In genomic region chr11:122505304-122506006, GRCh38 we compare ENCODE assay signal across 8 cellular contexts.
DNase-seq lines count a peak whose midpoint lies in the region; ATAC-seq, FAIRE-seq and TF ChIP-seq lines count a peak whose summit lies in the region.

No MANE protein-coding gene starts in this region.

- CTCF ChIA-PET in CD4-positive, alpha-beta T cell (lab: Charles Lee): no interaction called here

- no peak for FAIRE-seq in RCC 7860 (lab: Jason Lieb, UNC)

- H3K27ac Mint-ChIP-seq in CD4-positive, alpha-beta T cell: no peak overlapping the region

- no peak overlapping the region for H3K27ac ChIP-seq in CD4-positive, alpha-beta T cell (ENCODE audit: low read depth, low read length)
- peak overlapping the region; percentile 6 for H3K27ac ChIP-seq in upper lobe of right lung

- in situ Hi-C loops in KBM-7 (cut with MboI; ENCODE audit: low pct_unique_long_range_greater_than_20kb, low sequenced_read_pairs): loop anchor here (25.0 kb wide), 1 partner anchor 843 kb away; no protein-coding TSS in a partner anchor

- H3K4me3 ChIP-seq in upper lobe of right lung: no peak overlapping the region

- H3K4me1 Mint-ChIP-seq in CD4-positive, alpha-beta T cell (ENCODE audit: low read depth): no peaks in the 10 kb centered on the region

- H3K4me3 Mint-ChIP-seq in CD4-positive, alpha-beta T cell: no peak overlapping the region

- POLR2A ChIA-PET in CD4-positive, alpha-beta T cell (lab: Charles Lee): no interaction called here

- DNase-seq in CD4-positive, alpha-beta T cell: peak; percentile 2 to 46 (median 14)
- DNase-seq in KBM-7 (peak; percentile 69), RCC 7860 (ENCODE audit: low spot score) (peak; percentile 44), globus pallidus (ENCODE audit: low spot score) (peak; percentile 87), omental fat pad (ENCODE audit: low spot score) (peak; percentile 73), upper lobe of right lung (peak; percentile 75)
- peak; percentile 6 for DNase-seq in activated effector memory CD4-positive, alpha-beta T cell treated with Interleukin-2 at 50 U/mL for 16 hours

- no peaks in the 10 kb centered on the region for H3K36me3 ChIP-seq in upper lobe of right lung

- H3K4me1 ChIP-seq in upper lobe of right lung: no peaks in the 10 kb centered on the region

- peak; percentile 43 for ATAC-seq in CD4-positive, alpha-beta T cell (ENCODE audit: poor library complexity)
- peak; percentile 76 for ATAC-seq in GM19455 (IDR thresholded peaks at IDR 0.05; ENCODE audit: unreplicated experiment)
- peak; percentile 98 for ATAC-seq in omental fat pad (ENCODE audit: low FRiP score)
- peak; percentile 98 for ATAC-seq in upper lobe of right lung

- intact Hi-C loops in CD4-positive, alpha-beta T cell (cut with DNase I, micrococcal nuclease): loop anchor here in 1 of 2 experiments (2.0 to 5.0 kb wide), 2 partner anchors 288 to 849 kb away; no protein-coding TSS in a partner anchor
- intact Hi-C loops in upper lobe of right lung (cut with DNase I): loop anchor here (5.0 kb wide), 1 partner anchor 288 kb away; no protein-coding TSS in a partner anchor

- H3K9me3 ChIP-seq in CD4-positive, alpha-beta T cell (ENCODE audit: control insufficient read depth, low read length): no peaks in the 10 kb centered on the region
- H3K9me3 ChIP-seq in upper lobe of right lung: no peaks in the 10 kb centered on the region

- H3K27me3 Mint-ChIP-seq in CD4-positive, alpha-beta T cell: peaks cover 65% of the 10 kb centered on the region

- H3K27me3 ChIP-seq in CD4-positive, alpha-beta T cell (ENCODE audit: control insufficient read depth, insufficient read depth, low read length): peaks cover 27% of the 10 kb centered on the region
- peaks cover 4% of the 10 kb centered on the region for H3K27me3 ChIP-seq in upper lobe of right lung

- TF ChIP-seq CTCF in CD4-positive, alpha-beta T cell (IDR thresholded peaks at IDR 0.05): peak; percentile 38
- TF ChIP-seq CTCF in omental fat pad (IDR thresholded peaks at IDR 0.05): peak in 2 of 3 donors; percentile 30 to 63
- TF ChIP-seq CTCF in upper lobe of right lung (IDR thresholded peaks at IDR 0.05): peak; percentile 85

- H3K9me3 Mint-ChIP-seq in CD4-positive, alpha-beta T cell: no peaks in the 10 kb centered on the region

- no peaks in the 10 kb centered on the region for H3K36me3 Mint-ChIP-seq in CD4-positive, alpha-beta T cell (ENCODE audit: low read depth)

Comparison
In these comparisons a context has a peak if more than half of its experiments do, and no peak if none do; other contexts are left out.
1. ATAC-seq: peak in every context shown above with its lines; median percentile 98 in omental fat pad; 98 in upper lobe of right lung; 76 in GM19455; 43 in CD4-positive, alpha-beta T cell.
2. DNase-seq: peak in every context shown above with its lines; median percentile 87 in globus pallidus; 75 in upper lobe of right lung; 73 in omental fat pad; 69 in KBM-7; 44 in RCC 7860; 14 in CD4-positive, alpha-beta T cell; 6 in activated effector memory CD4-positive, alpha-beta T cell treated with Interleukin-2 at 50 U/mL for 16 hours.